Comparison of ENCODE assay signal across 1 cellular context in the genomic region with DNA sequence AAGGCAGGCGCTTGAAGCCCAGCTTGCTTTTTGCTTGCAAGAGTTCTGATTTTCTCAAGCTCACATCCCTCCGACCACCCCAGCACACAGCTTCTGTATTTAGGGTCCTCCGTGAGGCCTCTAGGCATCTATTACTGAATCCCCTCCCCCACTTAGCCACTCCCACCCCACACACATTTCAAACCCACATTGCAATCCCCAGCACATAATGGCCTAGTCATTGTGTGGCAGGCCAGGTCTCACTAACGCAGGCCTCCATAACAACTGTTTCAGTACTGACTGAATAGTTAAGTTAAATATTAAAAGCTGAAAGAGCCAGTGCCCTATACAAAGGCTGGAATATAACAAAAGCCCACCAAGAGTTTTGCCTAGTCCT.
TF ChIP-seq lines count a peak whose summit lies in the region.

No MANE protein-coding gene starts in this region.

TF ChIP-seq in H1, 55 proteins besides CTCF, POLR2A, EP300 and RAD21 (continued from another document):
- TF ChIP-seq RNF2 (IDR thresholded peaks at IDR 0.05; ENCODE audit: borderline replicate concordance, low read depth, low read length, missing control alignments, poor library complexity, severe bottlenecking): no peak
- TF ChIP-seq SP2 (IDR thresholded peaks at IDR 0.05; ENCODE audit: low read length): no peak
- TF ChIP-seq BRCA1 (IDR thresholded peaks at IDR 0.05; ENCODE audit: low read depth, low read length): no peak
- TF ChIP-seq EZH2 (IDR thresholded peaks at IDR 0.05; ENCODE audit: low read depth, low read length, severe bottlenecking): no peak
- no peak for TF ChIP-seq CBX5 (IDR thresholded peaks at IDR 0.05; ENCODE audit: low read depth, low read length)
- TF ChIP-seq CREB1 (IDR thresholded peaks at IDR 0.05): no peak
- TF ChIP-seq, protein P1, sequence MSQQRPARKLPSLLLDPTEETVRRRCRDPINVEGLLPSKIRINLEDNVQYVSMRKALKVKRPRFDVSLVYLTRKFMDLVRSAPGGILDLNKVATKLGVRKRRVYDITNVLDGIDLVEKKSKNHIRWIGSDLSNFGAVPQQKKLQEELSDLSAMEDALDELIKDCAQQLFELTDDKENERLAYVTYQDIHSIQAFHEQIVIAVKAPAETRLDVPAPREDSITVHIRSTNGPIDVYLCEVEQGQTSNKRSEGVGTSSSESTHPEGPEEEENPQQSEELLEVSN (IDR thresholded peaks at IDR 0.05): no peak
- TF ChIP-seq EGR1 (IDR thresholded peaks at IDR 0.05; ENCODE audit: borderline replicate concordance, low read depth, low read length): no peak
- TF ChIP-seq NANOG (IDR thresholded peaks at IDR 0.05; ENCODE audit: insufficient read depth, low read depth, low read length, poor library complexity, severe bottlenecking): no peak
- TF ChIP-seq BCL11A (IDR thresholded peaks at IDR 0.05; ENCODE audit: low read depth in 2 of 2, low read length in 2 of 2): no peak
- no peak for TF ChIP-seq KDM5A (IDR thresholded peaks at IDR 0.05; ENCODE audit: low read length)
- TF ChIP-seq TBP (IDR thresholded peaks at IDR 0.05; ENCODE audit: low read depth, low read length): no peak
